In the genomic region with DNA sequence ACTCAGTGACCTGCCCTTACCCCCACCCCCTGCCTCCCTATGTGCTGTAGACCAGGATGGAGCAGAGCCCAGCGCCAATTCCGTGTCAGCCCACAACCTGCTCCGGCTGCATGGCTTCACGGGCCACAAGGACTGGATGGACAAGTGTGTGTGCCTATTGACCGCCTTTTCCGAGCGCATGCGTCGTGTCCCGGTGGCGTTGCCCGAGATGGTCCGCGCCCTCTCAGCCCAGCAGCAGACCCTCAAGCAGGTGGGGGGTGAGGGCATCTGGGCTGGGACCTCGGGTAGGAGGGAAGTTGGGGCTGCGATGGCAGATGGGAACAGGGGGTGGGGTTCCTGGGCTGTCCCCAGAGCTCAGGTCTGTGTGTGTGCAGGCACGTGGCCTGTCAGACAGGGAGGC, we compare ENCODE assay signal across 2 cellular contexts.
TF ChIP-seq lines count a peak whose summit lies in the region.

No MANE protein-coding gene starts in this region.

TF ChIP-seq in HEK293, 187 proteins besides CTCF, POLR2A, EP300 and RAD21:
- TF ChIP-seq ZNF549 (tag by site-specific recombination; IDR thresholded peaks at IDR 0.05) (no peak), ZNF600 (tag by site-specific recombination; IDR thresholded peaks at IDR 0.05) (peak; percentile 55; the same call in 1 of the 2 replicates)

TF ChIP-seq in H1, 55 proteins besides CTCF, POLR2A, EP300 and RAD21:
- no peak for TF ChIP-seq SAP30 (IDR thresholded peaks at IDR 0.05; ENCODE audit: insufficient read depth, insufficient replicate concordance, low read length)
- TF ChIP-seq SP1 (IDR thresholded peaks at IDR 0.05; ENCODE audit: low read depth, low read length), result no peak
- no peak for TF ChIP-seq JUN (IDR thresholded peaks at IDR 0.05; ENCODE audit: low read depth, low read length)
